ENCODE assay signal across 22 cellular contexts in genomic region chr10:3432089-3432488, GRCh38.
"Had no signal": no experiment of that assay in that cellular context is flagged by ENCODE, and none has a peak within 500 bp of the region (broad histone marks: within the 10 kb centered on the region; RNA-seq: fewer than 3 reads in every experiment).

No MANE protein-coding gene starts in this region.

- H3K9me3 ChIP-seq: ascending aorta, esophagus squamous epithelium, right lobe of liver, testis, upper lobe of left lung, vagina had no signal

- H3K4me3 Mint-ChIP-seq: activated naive CD4-positive, alpha-beta T cell treated with anti-CD3 and anti-CD28 coated beads for 36 hours; activated naive CD8-positive, alpha-beta T cell treated with anti-CD3 and anti-CD28 coated beads for 36 hours; activated T-helper 1 cell treated with anti-CD3 and anti-CD28 coated beads, Interleukin-12 subunit alpha, Interleukin-12 subunit beta, Interleukin-2, Interleukin-4 antibody, amounts not matched to agents 30 ng/mL and 10 ng/mL and 1 ng/mL, durations not matched to agents 14 hours and 24 hours and 36 hours; dendritic cell treated with granulocyte-macrophage colony-stimulating factor and Interleukin-4, amounts not matched to agents 40 ng/mL and 50 ng/mL, for 4 days; naive thymus-derived CD4-positive, alpha-beta T cell; neural progenitor cell had no signal

- H3K27ac ChIP-seq: ascending aorta, esophagus squamous epithelium, neural progenitor cell, right lobe of liver, testis, upper lobe of left lung, vagina, VCaP had no signal

- H3K4me3 ChIP-seq: ascending aorta, esophagus squamous epithelium, neural progenitor cell, right lobe of liver, testis, upper lobe of left lung, vagina had no signal

- H3K27ac Mint-ChIP-seq: activated naive CD4-positive, alpha-beta T cell treated with anti-CD3 and anti-CD28 coated beads for 36 hours; activated naive CD8-positive, alpha-beta T cell treated with anti-CD3 and anti-CD28 coated beads for 36 hours; activated T-helper 1 cell treated with anti-CD3 and anti-CD28 coated beads, Interleukin-12 subunit alpha, Interleukin-12 subunit beta, Interleukin-2, Interleukin-4 antibody, amounts not matched to agents 30 ng/mL and 10 ng/mL and 1 ng/mL, durations not matched to agents 14 hours and 24 hours and 36 hours; dendritic cell treated with granulocyte-macrophage colony-stimulating factor and Interleukin-4, amounts not matched to agents 40 ng/mL and 50 ng/mL, for 4 days; naive thymus-derived CD4-positive, alpha-beta T cell; neural progenitor cell; progenitor cell of endocrine pancreas had no signal

- H3K27me3 ChIP-seq: ascending aorta, esophagus squamous epithelium, neural progenitor cell, right lobe of liver, testis, upper lobe of left lung, vagina had no signal

- H3K36me3 Mint-ChIP-seq: activated naive CD8-positive, alpha-beta T cell treated with anti-CD3 and anti-CD28 coated beads for 36 hours; neural progenitor cell had no signal

- ATAC-seq: naive thymus-derived CD4-positive, alpha-beta T cell; right lobe of liver; stimulated activated naive CD8-positive, alpha-beta T cell treated with anti-CD3 and anti-CD28 coated beads, Interleukin-15, Interleukin-2, amounts not matched to agents 100 U/mL and 50 U/mL, for 24 hours had no signal

- H2AFZ ChIP-seq: neural progenitor cell had no signal

- H3K4me2 ChIP-seq: neural progenitor cell had no signal

- H3K4me1 ChIP-seq: right lobe of liver, testis, upper lobe of left lung, vagina had no signal

- H3K4me1 Mint-ChIP-seq: activated naive CD8-positive, alpha-beta T cell treated with anti-CD3 and anti-CD28 coated beads for 36 hours had no signal

- H3K36me3 ChIP-seq: ascending aorta, esophagus squamous epithelium, neural progenitor cell, right lobe of liver, upper lobe of left lung, vagina had no signal

- DNase-seq: activated CD4-positive, alpha-beta T cell treated with anti-CD3 and anti-CD28 coated beads for 4 hours; activated CD4-positive, alpha-beta T cell treated with anti-CD3 and anti-CD28 coated beads, Interleukin-2, amount 50 U/mL, for 4 hours; activated effector memory CD4-positive, alpha-beta T cell treated with anti-CD3 and anti-CD28 coated beads, Interleukin-2, amount 50 U/mL, for 16 hours; activated naive CD4-positive, alpha-beta T cell treated with anti-CD3 and anti-CD28 coated beads for 36 hours; activated naive CD8-positive, alpha-beta T cell treated with anti-CD3 and anti-CD28 coated beads for 36 hours; esophagus squamous epithelium; foreskin melanocyte; midbrain; naive thymus-derived CD4-positive, alpha-beta T cell; right lobe of liver; stimulated activated CD4-positive, alpha-beta T cell treated with anti-CD3 and anti-CD28 coated beads, Interleukin-2, amount 100 ng/mL, for 48 hours; stimulated activated naive CD8-positive, alpha-beta T cell treated with anti-CD3 and anti-CD28 coated beads, Interleukin-15, Interleukin-2, amounts not matched to agents 100 U/mL and 50 U/mL, for 24 hours; T-helper 9 cell; testis; upper lobe of left lung had no signal

- H3K9ac ChIP-seq: neural progenitor cell had no signal
